16 cellular contexts compared by ENCODE assay signal in genomic region chr10:31522820-31523219, GRCh38.
DNase-seq lines count a peak whose midpoint lies in the region; ATAC-seq and TF ChIP-seq lines count a peak whose summit lies in the region.
"Had no signal": no experiment of that assay in that cellular context is flagged by ENCODE, and none has a peak within 500 bp of the region (broad histone marks: within the 10 kb centered on the region; RNA-seq: fewer than 3 reads in every experiment).

No MANE protein-coding gene starts in this region.

- H3K27me3 Mint-ChIP-seq in activated CD4-positive, alpha-beta T cell treated with anti-CD3 and anti-CD28 coated beads, Interleukin-2, amount 10 ng/mL, durations not matched to agents 24 days and 14 days, result no peaks in the 10 kb centered on the region
- H3K27me3 Mint-ChIP-seq in GM23338 (ENCODE audit: insufficient read depth, low read depth, poor library complexity), result no peaks in the 10 kb centered on the region
- H3K27me3 Mint-ChIP-seq: B cell; CD4-positive, alpha-beta T cell; IgD-negative memory B cell had no signal

- no peak overlapping the region for H3K27ac ChIP-seq in GM23338 (ENCODE audit: low read depth)
- H3K27ac ChIP-seq in esophagus muscularis mucosa (replicated peaks in 1 of 4), result no peak overlapping the region

- DNase-seq in activated CD4-positive, alpha-beta T cell treated with anti-CD3 and anti-CD28 coated beads, Interleukin-2, amount 10 ng/mL, durations not matched to agents 24 days and 14 days, result no peak
- no peak for DNase-seq in activated CD4-positive, alpha-beta T cell treated with anti-CD3 and anti-CD28 coated beads, Interleukin-2, amount 50 U/mL, for 48 hours
- DNase-seq in GM23338 (ENCODE audit: low spot score) (no peak), myocyte (ENCODE audit: low read depth) (peak; percentile 25), esophagus muscularis mucosa (ENCODE audit: extremely low spot score) (no peak), NCI-H69 (lab: John Stamatoyannopoulos, UW) (no peak)
- DNase-seq in stimulated activated CD4-positive, alpha-beta T cell treated with anti-CD3 and anti-CD28 coated beads, Interleukin-2, amount 100 ng/mL, for 48 hours, result no peak
- DNase-seq: ACHN; C1 segment of cervical spinal cord; CD4-positive, alpha-beta T cell; DMS79; HCEC 1CT; HFFc6 had no signal

- H3K9me3 Mint-ChIP-seq in activated CD4-positive, alpha-beta T cell treated with anti-CD3 and anti-CD28 coated beads, Interleukin-2, amount 10 ng/mL, durations not matched to agents 24 days and 14 days, result peaks cover 7% of the 10 kb centered on the region
- no peaks in the 10 kb centered on the region for H3K9me3 Mint-ChIP-seq in GM23338
- H3K9me3 Mint-ChIP-seq: CD4-positive, alpha-beta T cell; HFFc6 had no signal

- TF ChIP-seq CTCF in GM23338 (conservative IDR thresholded peaks at IDR 0.05; ENCODE audit: low read depth in 2 of 2) (no peak), esophagus muscularis mucosa (IDR thresholded peaks at IDR 0.05) (no peak)

- no peak for TF ChIP-seq POLR2A in esophagus muscularis mucosa (IDR thresholded peaks at IDR 0.05; ENCODE audit: low read depth)

- H3K4me3 ChIP-seq in GM23338 (no peak overlapping the region), esophagus muscularis mucosa (no peak overlapping the region)
- H3K4me3 ChIP-seq: GM12878 had no signal

- peaks cover 8% of the 10 kb centered on the region for H3K4me1 Mint-ChIP-seq in activated CD4-positive, alpha-beta T cell treated with anti-CD3 and anti-CD28 coated beads, Interleukin-2, amount 10 ng/mL, durations not matched to agents 24 days and 14 days
- peaks cover 5% of the 10 kb centered on the region for H3K4me1 Mint-ChIP-seq in GM23338
- H3K4me1 Mint-ChIP-seq: B cell, IgD-negative memory B cell had no signal

- H3F3A ChIP-seq in GM23338 (replicated peaks; ENCODE audit: low read depth), result no peaks in the 10 kb centered on the region

- H3K9me2 ChIP-seq in GM23338 (ENCODE audit: insufficient read depth), result no peaks in the 10 kb centered on the region

- no peaks in the 10 kb centered on the region for H3K9me3 ChIP-seq in esophagus muscularis mucosa

- peaks cover 60% of the 10 kb centered on the region for H3K36me3 Mint-ChIP-seq in activated CD4-positive, alpha-beta T cell treated with anti-CD3 and anti-CD28 coated beads, Interleukin-2, amount 10 ng/mL, durations not matched to agents 24 days and 14 days (ENCODE audit: low read depth)
- no peaks in the 10 kb centered on the region for H3K36me3 Mint-ChIP-seq in GM23338 (ENCODE audit: low read depth)

- WGBS in esophagus muscularis mucosa, result 93% methylated on average over 4 of the region's 4 CpGs

- no peaks in the 10 kb centered on the region for H3K27me3 ChIP-seq in GM23338 (ENCODE audit: insufficient read depth)
- H3K27me3 ChIP-seq in esophagus muscularis mucosa, result no peaks in the 10 kb centered on the region

- no peak for TF ChIP-seq EP300 in esophagus muscularis mucosa (IDR thresholded peaks at IDR 0.05)

- H3K4me2 ChIP-seq in GM23338, result no peak overlapping the region

- peak overlapping the region; percentile 12 for H3K27ac Mint-ChIP-seq in activated CD4-positive, alpha-beta T cell treated with anti-CD3 and anti-CD28 coated beads, Interleukin-2, amount 10 ng/mL, durations not matched to agents 24 days and 14 days
- no peak overlapping the region for H3K27ac Mint-ChIP-seq in GM23338
- H3K27ac Mint-ChIP-seq: B cell; CD4-positive, alpha-beta T cell; HFFc6; IgD-negative memory B cell had no signal

- no peak overlapping the region for H3K4me3 Mint-ChIP-seq in activated CD4-positive, alpha-beta T cell treated with anti-CD3 and anti-CD28 coated beads, Interleukin-2, amount 10 ng/mL, durations not matched to agents 24 days and 14 days
- H3K4me3 Mint-ChIP-seq in GM23338, result no peak overlapping the region
- H3K4me3 Mint-ChIP-seq: B cell; CD4-positive, alpha-beta T cell; HFFc6; IgD-negative memory B cell had no signal

- intact Hi-C loops in activated CD4-positive, alpha-beta T cell treated with anti-CD3 and anti-CD28 coated beads, Interleukin-2, amount 10 ng/mL, durations not matched to agents 24 days and 14 days (cut with micrococcal nuclease), result no loop called here
- intact Hi-C loops in esophagus muscularis mucosa (cut with DNase I), result no loop called here

- peaks cover 4% of the 10 kb centered on the region; the same call in 1 of the 2 replicates for H3K4me1 ChIP-seq in GM23338 (ENCODE audit: insufficient read depth)
- H3K4me1 ChIP-seq in esophagus muscularis mucosa, result no peaks in the 10 kb centered on the region

- H3K36me3 ChIP-seq in GM23338 (ENCODE audit: insufficient read depth), result no peaks in the 10 kb centered on the region
- peaks cover 0 to 70% (median 47%) of the 10 kb centered on the region in 4 donors for H3K36me3 ChIP-seq in esophagus muscularis mucosa

- no peaks in the 10 kb centered on the region for H3K79me2 ChIP-seq in GM23338 (replicated peaks; ENCODE audit: insufficient read depth)

- H4K20me1 ChIP-seq in GM23338 (replicated peaks; ENCODE audit: insufficient read depth), result no peaks in the 10 kb centered on the region

- peak overlapping the region; percentile 20; the same call in 1 of the 2 replicates for H2AFZ ChIP-seq in GM23338

- no peak for ATAC-seq in GM23338
- ATAC-seq: GM12878 had no signal

TF ChIP-seq in GM23338, 12 proteins besides CTCF, POLR2A, EP300 and RAD21 (continues in another document):
- TF ChIP-seq ZNF331 (CRISPR knock-in tag; IDR thresholded peaks at IDR 0.05; ENCODE audit: low read depth) (no peak), ETS1 (IDR thresholded peaks at IDR 0.05) (no peak), EZH2phosphoT487 (IDR thresholded peaks at IDR 0.05; ENCODE audit: unreplicated experiment) (no peak), ZNF114 (CRISPR knock-in tag; IDR thresholded peaks at IDR 0.05) (no peak), ZNF462 (CRISPR knock-in tag; IDR thresholded peaks at IDR 0.05) (no peak), JUNB (IDR thresholded peaks at IDR 0.05; ENCODE audit: unreplicated experiment) (no peak)
